15 cellular contexts compared by ENCODE assay signal in genomic region chr7:147804032-147804431, GRCh38.
DNase-seq lines count a peak whose midpoint lies in the region; ATAC-seq and TF ChIP-seq lines count a peak whose summit lies in the region.
"Had no signal": no experiment of that assay in that cellular context is flagged by ENCODE, and none has a peak within 500 bp of the region (broad histone marks: within the 10 kb centered on the region; RNA-seq: fewer than 3 reads in every experiment).

No MANE protein-coding gene starts in this region.

- H3K27me3 Mint-ChIP-seq in nephron (ENCODE audit: low read depth), result no peaks in the 10 kb centered on the region

- H3K36me3 Mint-ChIP-seq in nephron (ENCODE audit: low read depth), result peaks cover 3% of the 10 kb centered on the region

- peak overlapping the region; percentile 66 to 70 (median 70) for H3K27ac Mint-ChIP-seq in nephron
- H3K27ac Mint-ChIP-seq: GM23338; T-helper 1 cell treated with Interleukin-12 subunit alpha and Interleukin-12 subunit beta and Interleukin-4 antibody, amounts not matched to agents 30 μg/mL and 1 μg/mL, for 36 hours had no signal

- H3K9me3 Mint-ChIP-seq in nephron, result peaks cover 15% of the 10 kb centered on the region

- H3K4me3 Mint-ChIP-seq in nephron, result no peak overlapping the region
- H3K4me3 Mint-ChIP-seq: GM23338; T-helper 1 cell treated with Interleukin-12 subunit alpha and Interleukin-12 subunit beta and Interleukin-4 antibody, amounts not matched to agents 30 μg/mL and 1 μg/mL, for 36 hours had no signal

- DNase-seq in DMS79 treated with DMSO at 0.1 percent for 48 hours (lab: John Stamatoyannopoulos, UW) (peak; percentile 47), DMS79 (lab: John Stamatoyannopoulos, UW) (no peak), NCI-H1694 treated with DMSO at 0.1 percent for 48 hours (lab: John Stamatoyannopoulos, UW) (peak; percentile 98), NCI-H82 (lab: John Stamatoyannopoulos, UW) (peak; percentile 51)
- DNase-seq: HCEC 1CT, NCI-H2029 treated with DMSO at 0.1 percent for 48 hours, NCI-H526, PC-9 had no signal

- peaks cover 20% of the 10 kb centered on the region for H3K4me1 Mint-ChIP-seq in nephron
- H3K4me1 Mint-ChIP-seq: GM23338 had no signal

- no peak for TF ChIP-seq CTCF in nephron (IDR thresholded peaks at IDR 0.05; ENCODE audit: unreplicated experiment in 3 of 3)

- ATAC-seq in GM19463 (IDR thresholded peaks at IDR 0.05; ENCODE audit: unreplicated experiment) (no peak), HG03139 (IDR thresholded peaks at IDR 0.05; ENCODE audit: unreplicated experiment) (no peak), HG03045 (IDR thresholded peaks at IDR 0.05; ENCODE audit: unreplicated experiment) (no peak)
- ATAC-seq: GM12878, GM23338 had no signal
